In genomic region chr12:111971800-111972199, GRCh38 we compare ENCODE assay signal across 21 cellular contexts.
"Had no signal": no experiment of that assay in that cellular context is flagged by ENCODE, and none has a peak within 500 bp of the region (broad histone marks: within the 10 kb centered on the region; RNA-seq: fewer than 3 reads in every experiment).

No MANE protein-coding gene starts in this region.

- H3K4me3 Mint-ChIP-seq: IgD-negative memory B cell had no signal

- DNase-seq: KBM-7, MG63, NCI-H1092, NCI-H1105 treated with DMSO at 0.1 percent for 48 hours, NCI-H1417 treated with DMSO at 0.1 percent for 48 hours, NCI-H146, NCI-H1694 treated with DMSO at 0.1 percent for 48 hours, NCI-H1930, NCI-H2081, NCI-H2171, NCI-H226, NCI-H446, NCI-H510A, NCI-H524 treated with DMSO at 0.1 percent for 48 hours, NCI-H69, NCI-H774, PC-3, SHP77, SK-N-SH had no signal

- ATAC-seq: Panc1, PC-3 had no signal

- H3K4me1 Mint-ChIP-seq: IgD-negative memory B cell had no signal

- H3K27me3 Mint-ChIP-seq: IgD-negative memory B cell had no signal
